In genomic region chr1:154603317-154603716, GRCh38 we compare ENCODE assay signal across 24 cellular contexts. TPM values are rescaled to one million over a fixed set of nuclear protein-coding genes. Genes with fewer than 3 reads are reported as not detected.
DNase-seq lines count a peak whose midpoint lies in the region; ATAC-seq and TF ChIP-seq lines count a peak whose summit lies in the region.
"Had no signal": no experiment of that assay in that cellular context is flagged by ENCODE, and none has a peak within 500 bp of the region (broad histone marks: within the 10 kb centered on the region; RNA-seq: fewer than 3 reads in every experiment).

No MANE protein-coding gene starts in this region.

- no peak for DNase-seq in activated CD4-positive, alpha-beta T cell treated with anti-CD3 and anti-CD28 coated beads, Interleukin-2, amount 10 ng/mL, durations not matched to agents 7 days and 5 days
- DNase-seq in activated CD4-positive, alpha-beta T cell treated with anti-CD3 and anti-CD28 coated beads, Interleukin-2, amount 50 U/mL, for 48 hours: no peak
- no peak for DNase-seq in CD8-positive, alpha-beta T cell
- DNase-seq in memory B cell (ENCODE audit: low spot score in 2 of 2) (no peak), NCI-H1417 treated with DMSO at 0.1 percent for 48 hours (lab: John Stamatoyannopoulos, UW) (no peak), cerebellar cortex (ENCODE audit: low spot score) (no peak), GM23338 (ENCODE audit: low spot score) (no peak)
- DNase-seq: activated effector memory CD4-positive, alpha-beta T cell treated with anti-CD3 and anti-CD28 coated beads, Interleukin-2, amount 50 U/mL, for 16 hours; central memory CD4-positive, alpha-beta T cell; DND-41; dorsolateral prefrontal cortex; glutamatergic neuron; H7; KG1; kidney glomerular epithelial cell; NCI-H2171 treated with DMSO at 0.1 percent for 48 hours; NCI-H524 treated with DMSO at 0.1 percent for 48 hours; NK-92 treated with Interleukin-12 subunit alpha and Interleukin-12 subunit beta, amount 100 ng/mL, for 24 hours; SHP77 treated with DMSO at 0.1 percent for 48 hours had no signal

- H3K4me3 Mint-ChIP-seq in activated CD4-positive, alpha-beta T cell treated with anti-CD3 and anti-CD28 coated beads, Interleukin-2, amount 10 ng/mL, durations not matched to agents 7 days and 5 days: no peak overlapping the region
- no peak overlapping the region for H3K4me3 Mint-ChIP-seq in CD8-positive, alpha-beta T cell
- no peak overlapping the region for H3K4me3 Mint-ChIP-seq in activated naive CD8-positive, alpha-beta T cell
- no peak overlapping the region for H3K4me3 Mint-ChIP-seq in memory B cell
- H3K4me3 Mint-ChIP-seq in GM23338: no peak overlapping the region

- H3K9me2 ChIP-seq in GM23338 (ENCODE audit: insufficient read depth): no peaks in the 10 kb centered on the region

- H3F3A ChIP-seq in GM23338 (replicated peaks; ENCODE audit: low read depth): no peaks in the 10 kb centered on the region

- no peaks in the 10 kb centered on the region for H3K9me3 Mint-ChIP-seq in activated CD4-positive, alpha-beta T cell treated with anti-CD3 and anti-CD28 coated beads, Interleukin-2, amount 10 ng/mL, durations not matched to agents 7 days and 5 days
- H3K9me3 Mint-ChIP-seq in CD8-positive, alpha-beta T cell: no peaks in the 10 kb centered on the region
- no peaks in the 10 kb centered on the region for H3K9me3 Mint-ChIP-seq in activated naive CD8-positive, alpha-beta T cell (ENCODE audit: low read depth)
- H3K9me3 Mint-ChIP-seq in memory B cell (no peaks in the 10 kb centered on the region), GM23338 (no peaks in the 10 kb centered on the region; the same call in 2 of the 3 replicates)

- no peak for ATAC-seq in CD8-positive, alpha-beta T cell
- no peak for ATAC-seq in memory B cell (ENCODE audit: low read depth)
- ATAC-seq in GM23338: no peak
- ATAC-seq: activated CD4-positive, CD25-positive, alpha-beta regulatory T cell treated with anti-CD3 and anti-CD28 coated beads, Interleukin-2, amount 50 U/mL, for 24 hours had no signal

- peaks cover 54% of the 10 kb centered on the region for H4K20me1 ChIP-seq in GM23338 (replicated peaks; ENCODE audit: insufficient read depth)

- peaks cover 46% of the 10 kb centered on the region for H3K36me3 ChIP-seq in CD8-positive, alpha-beta T cell (ENCODE audit: insufficient read depth, low read length)
- H3K36me3 ChIP-seq in GM23338 (ENCODE audit: insufficient read depth): peaks cover 14% of the 10 kb centered on the region; the same call in 1 of the 2 replicates

- CTCF ChIA-PET in activated CD4-positive, alpha-beta T cell treated with anti-CD3 and anti-CD28 coated beads, Interleukin-2, amount 10 ng/mL, durations not matched to agents 7 days and 5 days (lab: Charles Lee): interaction anchor here (0.6 to 0.8 kb wide), 2 partner anchors 12 to 546 kb away, joined by 3 read pairs; no protein-coding TSS in a partner anchor
- CTCF ChIA-PET in CD8-positive, alpha-beta T cell (lab: Charles Lee): interaction anchor here (4.4 kb wide), 1 partner anchor 43 kb away, joined by 17 read pairs; no protein-coding TSS in a partner anchor

- H3K79me2 ChIP-seq in GM23338 (replicated peaks; ENCODE audit: insufficient read depth): peaks cover 92% of the 10 kb centered on the region

- intact Hi-C loops in CD8-positive, alpha-beta T cell (cut with DNase I, micrococcal nuclease): loop anchor here in 1 of 2 experiments (5.0 to 10.0 kb wide), 2 partner anchors 36 to 671 kb away; partner anchors contain the start of genes CHRNB2, CLK2 and HCN3

- H3K27me3 ChIP-seq in CD8-positive, alpha-beta T cell (ENCODE audit: insufficient read depth, low read length): no peaks in the 10 kb centered on the region
- H3K27me3 ChIP-seq in GM23338 (ENCODE audit: insufficient read depth): no peaks in the 10 kb centered on the region
- H3K27me3 ChIP-seq: dorsolateral prefrontal cortex had no signal

- TF ChIP-seq CTCF in CD8-positive, alpha-beta T cell (IDR thresholded peaks at IDR 0.05): no peak
- no peak for TF ChIP-seq CTCF in GM23338 (conservative IDR thresholded peaks at IDR 0.05; ENCODE audit: low read depth in 2 of 2)

- H3K27ac Mint-ChIP-seq in activated CD4-positive, alpha-beta T cell treated with anti-CD3 and anti-CD28 coated beads, Interleukin-2, amount 10 ng/mL, durations not matched to agents 7 days and 5 days: peak overlapping the region; percentile 9
- H3K27ac Mint-ChIP-seq in CD8-positive, alpha-beta T cell: peak overlapping the region; percentile 45
- H3K27ac Mint-ChIP-seq in activated naive CD8-positive, alpha-beta T cell: peak overlapping the region; percentile 92
- H3K27ac Mint-ChIP-seq in memory B cell (peak overlapping the region; percentile 26), GM23338 (no peak overlapping the region)

- peaks cover 73% of the 10 kb centered on the region for H3K4me1 Mint-ChIP-seq in activated CD4-positive, alpha-beta T cell treated with anti-CD3 and anti-CD28 coated beads, Interleukin-2, amount 10 ng/mL, durations not matched to agents 7 days and 5 days
- H3K4me1 Mint-ChIP-seq in CD8-positive, alpha-beta T cell (ENCODE audit: low read depth): peaks cover 70% of the 10 kb centered on the region
- peaks cover 81% of the 10 kb centered on the region for H3K4me1 Mint-ChIP-seq in activated naive CD8-positive, alpha-beta T cell (ENCODE audit: low read depth)
- H3K4me1 Mint-ChIP-seq in memory B cell (peaks cover 37% of the 10 kb centered on the region), GM23338 (peaks cover 38% of the 10 kb centered on the region)

- no peak overlapping the region for H3K4me3 ChIP-seq in CD8-positive, alpha-beta T cell (ENCODE audit: low read depth, low read length)
- H3K4me3 ChIP-seq in GM23338: no peak overlapping the region
- H3K4me3 ChIP-seq: dorsolateral prefrontal cortex, prostate gland had no signal

- peaks cover 58% of the 10 kb centered on the region for H3K4me1 ChIP-seq in CD8-positive, alpha-beta T cell (ENCODE audit: insufficient read depth, low read length)
- H3K4me1 ChIP-seq in GM23338 (ENCODE audit: insufficient read depth): peaks cover 20% of the 10 kb centered on the region
- H3K4me1 ChIP-seq: prostate gland had no signal

- POLR2A ChIA-PET in activated CD4-positive, alpha-beta T cell treated with anti-CD3 and anti-CD28 coated beads, Interleukin-2, amount 10 ng/mL, durations not matched to agents 7 days and 5 days (lab: Charles Lee): no interaction called here
- POLR2A ChIA-PET in CD8-positive, alpha-beta T cell (lab: Charles Lee): interaction anchor here (1.2 kb wide), 1 partner anchor 12 kb away, joined by 4 read pairs; no protein-coding TSS in a partner anchor

- H2AFZ ChIP-seq in GM23338: no peak overlapping the region

- H3K4me2 ChIP-seq in GM23338: no peak overlapping the region

- H3K27ac ChIP-seq in CD8-positive, alpha-beta T cell (ENCODE audit: low read depth, low read length): no peak overlapping the region
- no peak overlapping the region for H3K27ac ChIP-seq in GM23338 (ENCODE audit: low read depth)
- H3K27ac ChIP-seq: prostate gland had no signal

- peaks cover 72% of the 10 kb centered on the region for H3K36me3 Mint-ChIP-seq in activated CD4-positive, alpha-beta T cell treated with anti-CD3 and anti-CD28 coated beads, Interleukin-2, amount 10 ng/mL, durations not matched to agents 7 days and 5 days (ENCODE audit: low read depth)
- peaks cover 82% of the 10 kb centered on the region for H3K36me3 Mint-ChIP-seq in CD8-positive, alpha-beta T cell
- H3K36me3 Mint-ChIP-seq in activated naive CD8-positive, alpha-beta T cell: peaks cover 14% of the 10 kb centered on the region
- peaks cover 9% of the 10 kb centered on the region for H3K36me3 Mint-ChIP-seq in memory B cell
- H3K36me3 Mint-ChIP-seq in GM23338 (ENCODE audit: low read depth): peaks cover 58% of the 10 kb centered on the region

- H3K9me3 ChIP-seq in CD8-positive, alpha-beta T cell (ENCODE audit: low read length): no peaks in the 10 kb centered on the region
- H3K9me3 ChIP-seq: prostate gland had no signal

- H3K27me3 Mint-ChIP-seq in activated CD4-positive, alpha-beta T cell treated with anti-CD3 and anti-CD28 coated beads, Interleukin-2, amount 10 ng/mL, durations not matched to agents 7 days and 5 days: no peaks in the 10 kb centered on the region
- H3K27me3 Mint-ChIP-seq in CD8-positive, alpha-beta T cell (ENCODE audit: low read depth): no peaks in the 10 kb centered on the region
- H3K27me3 Mint-ChIP-seq in activated naive CD8-positive, alpha-beta T cell: no peaks in the 10 kb centered on the region
- no peaks in the 10 kb centered on the region for H3K27me3 Mint-ChIP-seq in memory B cell
- H3K27me3 Mint-ChIP-seq in GM23338 (ENCODE audit: insufficient read depth, low read depth, poor library complexity): peaks cover 9% of the 10 kb centered on the region

TF ChIP-seq in GM23338, 12 proteins besides CTCF, POLR2A, EP300 and RAD21 (continues in another document):
- TF ChIP-seq NANOG (IDR thresholded peaks at IDR 0.05; ENCODE audit: borderline replicate concordance) (no peak), ZNF114 (CRISPR knock-in tag; IDR thresholded peaks at IDR 0.05) (no peak), STAT1 (IDR thresholded peaks at IDR 0.05; ENCODE audit: unreplicated experiment) (no peak), EZH2 (IDR thresholded peaks at IDR 0.05; ENCODE audit: low read depth, unreplicated experiment) (no peak), POLR2AphosphoS5 (IDR thresholded peaks at IDR 0.05; ENCODE audit: low read depth) (no peak)

RNA-seq across cellular contexts. Expression of gene ADAR, which starts 4.7 kb away (rescaled TPM):
- total RNA-seq in activated CD4-positive, alpha-beta T cell treated with anti-CD3 and anti-CD28 coated beads, Interleukin-2, amount 10 ng/mL, durations not matched to agents 7 days and 5 days: 100 to 1,000 TPM; 384 to 394 TPM
- 100 to 1,000 TPM; 221 to 238 TPM for total RNA-seq in CD8-positive, alpha-beta T cell
- 188 TPM in 2 replicates for total RNA-seq in GM23338 (2014; rRNA removed; shearing (Covaris generic))
- 80.0 and 96.4 TPM in 2 replicates for polyA plus RNA-seq in GM23338 (2016; fragmentation: Nextera tagmentation; extraction: Ambion mirVana)

RNA-seq across cellular contexts. Expression of gene CHRNB2, which starts 35.7 kb away (rescaled TPM):
- total RNA-seq in activated CD4-positive, alpha-beta T cell treated with anti-CD3 and anti-CD28 coated beads, Interleukin-2, amount 10 ng/mL, durations not matched to agents 7 days and 5 days: not detected
- total RNA-seq in CD8-positive, alpha-beta T cell: not detected
- 3.6 and 5.3 TPM in 2 replicates for total RNA-seq in GM23338 (2014; rRNA removed; shearing (Covaris generic))
- polyA plus RNA-seq in GM23338 (2016; fragmentation: Nextera tagmentation; extraction: Ambion mirVana): 0.73 and 0.92 TPM in 2 replicates
- total RNA-seq: A172, aorta had no signal

RNA-seq across cellular contexts. Expression of gene UBE2Q1, which starts 44.9 kb away (rescaled TPM):
- total RNA-seq in activated CD4-positive, alpha-beta T cell treated with anti-CD3 and anti-CD28 coated beads, Interleukin-2, amount 10 ng/mL, durations not matched to agents 7 days and 5 days: 100 to 1,000 TPM; 106 to 131 TPM
- 10 to 100 TPM; 77.5 to 77.7 TPM for total RNA-seq in CD8-positive, alpha-beta T cell
- total RNA-seq in GM23338 (2014; rRNA removed; shearing (Covaris generic)): 27.3 and 33.0 TPM in 2 replicates
- 15.5 and 18.4 TPM in 2 replicates for polyA plus RNA-seq in GM23338 (2016; fragmentation: Nextera tagmentation; extraction: Ambion mirVana)
